ENCODE assay signal across 12 cellular contexts in genomic region chr7:132742152-132742551, GRCh38.
A peak's percentile ranks its signal among the peaks of the same experiment; 100 is the strongest.
DNase-seq lines count a peak whose midpoint lies in the region; ATAC-seq, FAIRE-seq and TF ChIP-seq lines count a peak whose summit lies in the region.
"Had no signal": no experiment of that assay in that cellular context is flagged by ENCODE, and none has a peak within 500 bp of the region (broad histone marks: within the 10 kb centered on the region; RNA-seq: fewer than 3 reads in every experiment).

No MANE protein-coding gene starts in this region.

- H2BK20ac ChIP-seq in IMR-90 (ENCODE audit: low read depth, low read length) = no peak overlapping the region

- no peak overlapping the region for H2AK5ac ChIP-seq in IMR-90 (ENCODE audit: low read depth, low read length)

- DNase-seq in AG09319 (ENCODE audit: extremely low read depth, low read depth) (peak; percentile 15), IMR-90 (peak; percentile 89), choroid plexus epithelial cell (ENCODE audit: low read depth) (peak; percentile 92), lung (ENCODE audit: low spot score) (peak; percentile 82), HepG2 (ENCODE audit: low spot score) (no peak), pons (ENCODE audit: low spot score) (no peak), OCI-M2 (lab: John Stamatoyannopoulos, UW; ENCODE audit: unreplicated experiment) (no peak)
- DNase-seq: CD4-positive, alpha-beta memory T cell; H9 had no signal

- POLR2A ChIA-PET in IMR-90 (lab: Charles Lee; ENCODE audit: unreplicated experiment) = no interaction called here
- POLR2A ChIA-PET in HepG2 (lab: Yijun Ruan, JAX) = no interaction called here

- no peak overlapping the region for H3K56ac ChIP-seq in IMR-90 (ENCODE audit: extremely low read depth, insufficient read depth, low read length)

- no peaks in the 10 kb centered on the region for H3K9me1 ChIP-seq in IMR-90 (ENCODE audit: insufficient read depth, low read length)

- TF ChIP-seq POLR2A in IMR-90 (IDR thresholded peaks at IDR 0.05; ENCODE audit: low read depth, low read length) = no peak
- TF ChIP-seq POLR2A in HepG2 (IDR thresholded peaks at IDR 0.05; ENCODE audit: insufficient read depth in 1 of 2, low read depth in 2 of 2, low read length in 2 of 2) = no peak

- no peak overlapping the region for H2BK120ac ChIP-seq in IMR-90 (ENCODE audit: low read depth, low read length)

- no peak for ATAC-seq in IMR-90 (ENCODE audit: low read depth)
- peak; percentile 71 for ATAC-seq in lung (ENCODE audit: insufficient read depth, low FRiP score)
- no peak for ATAC-seq in HepG2
- no peak for ATAC-seq in HG03108 (IDR thresholded peaks at IDR 0.05; ENCODE audit: unreplicated experiment)
- ATAC-seq: mucosa of descending colon had no signal

- no peaks in the 10 kb centered on the region for H3K79me2 ChIP-seq in HepG2 (ENCODE audit: insufficient read depth, low read length)

- in situ Hi-C loops in IMR-90 (cut with MboI; ENCODE audit: low sequenced_read_pairs) (no loop called here), HepG2 (cut with HindIII; ENCODE audit: extremely low pct_ligation_motif_present, low pct_unique_long_range_greater_than_20kb) (no loop called here)

- no peak for FAIRE-seq in HepG2 (lab: Jason Lieb, UNC)
- FAIRE-seq: urothelium cell line had no signal

- TF ChIP-seq RAD21 in IMR-90 (IDR thresholded peaks at IDR 0.05; ENCODE audit: low read length) (no peak), HepG2 (CRISPR knock-in tag; IDR thresholded peaks at IDR 0.05) (no peak)

- H2BK15ac ChIP-seq in IMR-90 (ENCODE audit: low read depth, low read length) = no peak overlapping the region

- BruUV-seq in IMR-90 (replicated peaks; lab: Mats Ljungman, UMichigan) (no TSS peak), HepG2 (replicated peaks; lab: Mats Ljungman, UMichigan) (no TSS peak)

- TF ChIP-seq EP300 in HepG2 (IDR thresholded peaks at IDR 0.05; ENCODE audit: low read depth in 2 of 2, low read length in 2 of 2) (no peak), HepG2 (CRISPR knock-in tag; IDR thresholded peaks at IDR 0.05; ENCODE audit: borderline replicate concordance) (no peak)

- dilution Hi-C loops in IMR-90 (cut with HindIII; ENCODE audit: low sequenced_read_pairs, unreplicated experiment) = no loop called here

- H3K79me1 ChIP-seq in IMR-90 (ENCODE audit: low read depth in 1 of 2, low read length in 2 of 2) = no peaks in the 10 kb centered on the region

- CTCF ChIA-PET in IMR-90 (lab: Yijun Ruan, JAX) (interaction anchor here (0.6 kb wide), 1 partner anchor 326 kb away, joined by 4 read pairs; no protein-coding TSS in a partner anchor), HepG2 (lab: Yijun Ruan, JAX; ENCODE audit: low intra/inter-chr PET ratio, low total read pairs) (no interaction called here)

- H4K20me1 ChIP-seq in IMR-90 (ENCODE audit: insufficient read depth, low read length) (no peaks in the 10 kb centered on the region), HepG2 (ENCODE audit: insufficient read depth, low read length) (no peaks in the 10 kb centered on the region)

- H3K4me3 ChIP-seq in IMR-90 (ENCODE audit: insufficient read depth, low read depth, low read length) (no peak overlapping the region), choroid plexus epithelial cell (ENCODE audit: low read depth, low read length) (no peak overlapping the region), lung (no peak overlapping the region), HepG2 (replicated peaks in 1 of 3; ENCODE audit: insufficient read depth in 1 of 3, low read depth in 2 of 3, low read length in 3 of 3) (no peak overlapping the region)
- H3K4me3 ChIP-seq: mucosa of descending colon had no signal

- no peak overlapping the region for H2AK9ac ChIP-seq in IMR-90 (replicated peaks; ENCODE audit: low read depth, low read length, poor library complexity)

- peaks cover 10% of the 10 kb centered on the region; the same call in 1 of the 2 replicates for H3K9me3 ChIP-seq in IMR-90 (ENCODE audit: control insufficient read depth, insufficient read depth, low read length)
- H3K9me3 ChIP-seq in lung (ENCODE audit: control insufficient read depth in 2 of 2, insufficient read depth in 1 of 2, low read length in 1 of 2) = peaks cover 6% of the 10 kb centered on the region in 2 donors
- peaks cover 17% of the 10 kb centered on the region for H3K9me3 ChIP-seq in HepG2 (ENCODE audit: low read length)

- no peak overlapping the region for H3K18ac ChIP-seq in IMR-90 (ENCODE audit: low read depth, low read length)

- no peak overlapping the region for H2BK5ac ChIP-seq in IMR-90 (ENCODE audit: low read depth, low read length, poor library complexity, severe bottlenecking)

- TF ChIP-seq CTCF in AG09319 (IDR thresholded peaks at IDR 0.05; ENCODE audit: low read depth, low read length) = no peak
- no peak for TF ChIP-seq CTCF in IMR-90 (conservative IDR thresholded peaks at IDR 0.05; ENCODE audit: low read depth, low read length)
- no peak for TF ChIP-seq CTCF in choroid plexus epithelial cell (conservative IDR thresholded peaks at IDR 0.05; ENCODE audit: low read depth, low read length)
- no peak for TF ChIP-seq CTCF in lung (IDR thresholded peaks at IDR 0.05; ENCODE audit: control extremely low read depth, extremely low read depth)
- no peak for TF ChIP-seq CTCF in HepG2 (CRISPR knock-in tag; IDR thresholded peaks at IDR 0.05)

- H3K4me1 ChIP-seq in IMR-90 (ENCODE audit: control insufficient read depth, insufficient read depth, low read length) (peaks cover 4% of the 10 kb centered on the region; the same call in 1 of the 2 replicates), lung (ENCODE audit: control insufficient read depth in 2 of 2, insufficient read depth in 2 of 2, low read length in 2 of 2) (no peaks in the 10 kb centered on the region), HepG2 (ENCODE audit: insufficient read depth, low read length) (no peaks in the 10 kb centered on the region)

- H3K9ac ChIP-seq in IMR-90 (ENCODE audit: low read depth, low read length) (no peak overlapping the region), HepG2 (ENCODE audit: insufficient read depth, low read depth, low read length) (no peak overlapping the region)

- intact Hi-C loops in IMR-90 (cut with micrococcal nuclease) (no loop called here), HepG2 (cut with micrococcal nuclease; ENCODE audit: unreplicated experiment) (no loop called here)

- H3K27me3 ChIP-seq in IMR-90 (ENCODE audit: control insufficient read depth, insufficient read depth, low read length) = 0 out of 2 replicates have a peak, but pooled peaks cover 2% of the 10 kb centered on the region
- no peaks in the 10 kb centered on the region for H3K27me3 ChIP-seq in lung (ENCODE audit: control insufficient read depth, insufficient read depth)
- H3K27me3 ChIP-seq in HepG2 (ENCODE audit: control insufficient read depth in 1 of 2, insufficient read depth in 2 of 2, low read length in 2 of 2) = no peaks in the 10 kb centered on the region

- no peak overlapping the region for H3K23ac ChIP-seq in IMR-90 (ENCODE audit: low read depth, low read length)

- H3K4ac ChIP-seq in IMR-90 (ENCODE audit: low read depth, low read length) = no peak overlapping the region

- H4K8ac ChIP-seq in IMR-90 (ENCODE audit: low read depth in 2 of 2, low read length in 2 of 2) = no peak overlapping the region

- H3K27ac ChIP-seq in IMR-90 (ENCODE audit: insufficient read depth, low read length) (no peak overlapping the region), lung (ENCODE audit: low read depth in 1 of 2, low read length in 1 of 2) (no peak overlapping the region), HepG2 (ENCODE audit: extremely low read length, insufficient read depth, low read length) (no peak overlapping the region)

- H2AFZ ChIP-seq in IMR-90 (replicated peaks; ENCODE audit: low read length, poor library complexity) (no peak overlapping the region), HepG2 (ENCODE audit: low read length) (no peak overlapping the region)

- H3K36me3 ChIP-seq in IMR-90 (ENCODE audit: control insufficient read depth, insufficient read depth, low read length) = no peaks in the 10 kb centered on the region
- H3K36me3 ChIP-seq in lung (ENCODE audit: control insufficient read depth in 2 of 2, insufficient read depth in 2 of 2, low read length in 2 of 2) = no peaks in the 10 kb centered on the region
- no peaks in the 10 kb centered on the region for H3K36me3 ChIP-seq in HepG2 (replicated peaks in 1 of 2; ENCODE audit: control insufficient read depth in 1 of 2, insufficient read depth in 2 of 2, low read length in 2 of 2)

- no peak overlapping the region for H4K91ac ChIP-seq in IMR-90 (ENCODE audit: insufficient read depth, low read depth, low read length)

- H3K4me2 ChIP-seq in IMR-90 (ENCODE audit: low read depth, low read length) = no peak overlapping the region
- no peak overlapping the region for H3K4me2 ChIP-seq in HepG2 (ENCODE audit: low read depth, low read length)

- H4K5ac ChIP-seq in IMR-90 (ENCODE audit: low read depth, low read length) = no peak overlapping the region

- H3K14ac ChIP-seq in IMR-90 (replicated peaks; ENCODE audit: low read depth, low read length) = no peak overlapping the region

- WGBS in IMR-90 (ENCODE audit: extremely low coverage in 2 of 2, insufficient read length in 1 of 2), 2 experiments = no CpG with 5 or more reads among the region's 4 CpGs
- WGBS in lung, 2 donors = 32 to 64% methylated on average over 4 of the region's 4 CpGs
- 10% methylated on average over 4 of the region's 4 CpGs for WGBS in HepG2 (ENCODE audit: low lambda C conversion rate)

TF ChIP-seq in IMR-90, 13 proteins besides CTCF, POLR2A, EP300 and RAD21:
- TF ChIP-seq CEBPB (IDR thresholded peaks at IDR 0.05; ENCODE audit: low read depth, low read length) (no peak), USF2 (IDR thresholded peaks at IDR 0.05; ENCODE audit: low read depth, low read length) (peak; percentile 70), BHLHE40 (IDR thresholded peaks at IDR 0.05; ENCODE audit: low read depth, low read length) (peak; percentile 71)

TF ChIP-seq in HepG2, 621 proteins besides CTCF, POLR2A, EP300 and RAD21 (continues in another document):
- TF ChIP-seq ARID2 (CRISPR knock-in tag; IDR thresholded peaks at IDR 0.05; ENCODE audit: borderline replicate concordance) (no peak), ATF4 (CRISPR knock-in tag; IDR thresholded peaks at IDR 0.05) (no peak), ZNF841 (CRISPR knock-in tag; IDR thresholded peaks at IDR 0.05; ENCODE audit: borderline replicate concordance) (no peak), WIZ (CRISPR knock-in tag; IDR thresholded peaks at IDR 0.05) (no peak)

Comparison
In these comparisons a context has a peak if more than half of its experiments do, and no peak if none do; other contexts are left out.
1. DNase-seq: peak in AG09319 (single experiment), IMR-90 (single experiment), choroid plexus epithelial cell (single experiment) and lung (single experiment); none in HepG2 (single experiment), pons (single experiment) and OCI-M2 (single experiment).